1 cellular context compared by ENCODE assay signal in genomic region chr10:24958701-24959392, GRCh38.
TF ChIP-seq lines count a peak whose summit lies in the region.

No MANE protein-coding gene starts in this region.

TF ChIP-seq in endothelial cell of umbilical vein, 7 proteins besides CTCF, POLR2A, EP300 and RAD21:
- no peak for TF ChIP-seq FOS (IDR thresholded peaks at IDR 0.05; ENCODE audit: borderline replicate concordance, insufficient read depth, low read length)
- no peak for TF ChIP-seq EZH2 (IDR thresholded peaks at IDR 0.05; ENCODE audit: borderline replicate concordance, low read depth, low read length, severe bottlenecking)
- no peak for TF ChIP-seq MAX (IDR thresholded peaks at IDR 0.05; ENCODE audit: insufficient read depth, insufficient read length)
- TF ChIP-seq MYC (IDR thresholded peaks at IDR 0.05; ENCODE audit: low read depth, low read length): no peak
- TF ChIP-seq GATA2 (IDR thresholded peaks at IDR 0.05; ENCODE audit: insufficient read depth, insufficient read length, low read depth, low read length): peak; percentile 51
- TF ChIP-seq JUN (IDR thresholded peaks at IDR 0.05; ENCODE audit: borderline replicate concordance, insufficient read depth, insufficient read length, low read depth): no peak
